ENCODE assay signal across 1 cellular context in the genomic region with DNA sequence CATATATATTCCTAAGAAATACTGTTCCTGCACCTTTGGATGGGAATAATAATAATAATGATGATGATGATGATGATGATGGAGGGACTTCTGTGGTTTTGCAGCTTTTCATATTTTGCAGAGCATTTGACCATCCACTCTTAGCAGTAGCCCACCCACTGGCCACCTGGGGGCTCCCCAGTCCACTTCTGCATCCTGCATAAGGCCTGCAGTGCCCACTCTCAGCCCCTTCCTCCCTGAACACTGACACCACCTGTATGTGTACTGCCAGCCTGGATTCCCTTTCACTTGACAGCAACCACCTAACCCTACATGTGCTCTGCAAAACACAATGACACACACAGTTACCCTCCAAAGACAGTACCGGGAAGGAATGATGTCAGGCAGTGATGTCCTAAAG.
TF ChIP-seq lines count a peak whose summit lies in the region.

No MANE protein-coding gene starts in this region.

TF ChIP-seq in WTC11, 78 proteins besides CTCF, POLR2A, EP300 and RAD21 (continued from another document):
- TF ChIP-seq, protein P1, sequence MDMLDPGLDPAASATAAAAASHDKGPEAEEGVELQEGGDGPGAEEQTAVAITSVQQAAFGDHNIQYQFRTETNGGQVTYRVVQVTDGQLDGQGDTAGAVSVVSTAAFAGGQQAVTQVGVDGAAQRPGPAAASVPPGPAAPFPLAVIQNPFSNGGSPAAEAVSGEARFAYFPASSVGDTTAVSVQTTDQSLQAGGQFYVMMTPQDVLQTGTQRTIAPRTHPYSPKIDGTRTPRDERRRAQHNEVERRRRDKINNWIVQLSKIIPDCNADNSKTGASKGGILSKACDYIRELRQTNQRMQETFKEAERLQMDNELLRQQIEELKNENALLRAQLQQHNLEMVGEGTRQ (CRISPR knock-in tag; IDR thresholded peaks at IDR 0.05) = no peak
- TF ChIP-seq ETV6 (CRISPR knock-in tag; IDR thresholded peaks at IDR 0.05) (no peak), PRRX2 (CRISPR knock-in tag; IDR thresholded peaks at IDR 0.05) (no peak), ZNF121 (CRISPR knock-in tag; IDR thresholded peaks at IDR 0.05) (no peak), GTF2I (CRISPR knock-in tag; conservative IDR thresholded peaks at IDR 0.05) (no peak), SOX15 (CRISPR knock-in tag; IDR thresholded peaks at IDR 0.05) (no peak), CREB1 (CRISPR knock-in tag; IDR thresholded peaks at IDR 0.05) (no peak)
- TF ChIP-seq, protein P2, sequence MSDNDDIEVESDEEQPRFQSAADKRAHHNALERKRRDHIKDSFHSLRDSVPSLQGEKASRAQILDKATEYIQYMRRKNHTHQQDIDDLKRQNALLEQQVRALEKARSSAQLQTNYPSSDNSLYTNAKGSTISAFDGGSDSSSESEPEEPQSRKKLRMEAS (CRISPR knock-in tag; IDR thresholded peaks at IDR 0.05) = no peak
- TF ChIP-seq, protein P3, sequence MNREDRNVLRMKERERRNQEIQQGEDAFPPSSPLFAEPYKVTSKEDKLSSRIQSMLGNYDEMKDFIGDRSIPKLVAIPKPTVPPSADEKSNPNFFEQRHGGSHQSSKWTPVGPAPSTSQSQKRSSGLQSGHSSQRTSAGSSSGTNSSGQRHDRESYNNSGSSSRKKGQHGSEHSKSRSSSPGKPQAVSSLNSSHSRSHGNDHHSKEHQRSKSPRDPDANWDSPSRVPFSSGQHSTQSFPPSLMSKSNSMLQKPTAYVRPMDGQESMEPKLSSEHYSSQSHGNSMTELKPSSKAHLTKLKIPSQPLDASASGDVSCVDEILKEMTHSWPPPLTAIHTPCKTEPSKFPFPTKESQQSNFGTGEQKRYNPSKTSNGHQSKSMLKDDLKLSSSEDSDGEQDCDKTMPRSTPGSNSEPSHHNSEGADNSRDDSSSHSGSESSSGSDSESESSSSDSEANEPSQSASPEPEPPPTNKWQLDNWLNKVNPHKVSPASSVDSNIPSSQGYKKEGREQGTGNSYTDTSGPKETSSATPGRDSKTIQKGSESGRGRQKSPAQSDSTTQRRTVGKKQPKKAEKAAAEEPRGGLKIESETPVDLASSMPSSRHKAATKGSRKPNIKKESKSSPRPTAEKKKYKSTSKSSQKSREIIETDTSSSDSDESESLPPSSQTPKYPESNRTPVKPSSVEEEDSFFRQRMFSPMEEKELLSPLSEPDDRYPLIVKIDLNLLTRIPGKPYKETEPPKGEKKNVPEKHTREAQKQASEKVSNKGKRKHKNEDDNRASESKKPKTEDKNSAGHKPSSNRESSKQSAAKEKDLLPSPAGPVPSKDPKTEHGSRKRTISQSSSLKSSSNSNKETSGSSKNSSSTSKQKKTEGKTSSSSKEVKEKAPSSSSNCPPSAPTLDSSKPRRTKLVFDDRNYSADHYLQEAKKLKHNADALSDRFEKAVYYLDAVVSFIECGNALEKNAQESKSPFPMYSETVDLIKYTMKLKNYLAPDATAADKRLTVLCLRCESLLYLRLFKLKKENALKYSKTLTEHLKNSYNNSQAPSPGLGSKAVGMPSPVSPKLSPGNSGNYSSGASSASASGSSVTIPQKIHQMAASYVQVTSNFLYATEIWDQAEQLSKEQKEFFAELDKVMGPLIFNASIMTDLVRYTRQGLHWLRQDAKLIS (CRISPR knock-in tag; IDR thresholded peaks at IDR 0.05; ENCODE audit: borderline replicate concordance) = no peak
- TF ChIP-seq, protein P4, sequence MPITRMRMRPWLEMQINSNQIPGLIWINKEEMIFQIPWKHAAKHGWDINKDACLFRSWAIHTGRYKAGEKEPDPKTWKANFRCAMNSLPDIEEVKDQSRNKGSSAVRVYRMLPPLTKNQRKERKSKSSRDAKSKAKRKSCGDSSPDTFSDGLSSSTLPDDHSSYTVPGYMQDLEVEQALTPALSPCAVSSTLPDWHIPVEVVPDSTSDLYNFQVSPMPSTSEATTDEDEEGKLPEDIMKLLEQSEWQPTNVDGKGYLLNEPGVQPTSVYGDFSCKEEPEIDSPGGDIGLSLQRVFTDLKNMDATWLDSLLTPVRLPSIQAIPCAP (CRISPR knock-in tag; IDR thresholded peaks at IDR 0.05) = no peak
- TF ChIP-seq, protein P5, sequence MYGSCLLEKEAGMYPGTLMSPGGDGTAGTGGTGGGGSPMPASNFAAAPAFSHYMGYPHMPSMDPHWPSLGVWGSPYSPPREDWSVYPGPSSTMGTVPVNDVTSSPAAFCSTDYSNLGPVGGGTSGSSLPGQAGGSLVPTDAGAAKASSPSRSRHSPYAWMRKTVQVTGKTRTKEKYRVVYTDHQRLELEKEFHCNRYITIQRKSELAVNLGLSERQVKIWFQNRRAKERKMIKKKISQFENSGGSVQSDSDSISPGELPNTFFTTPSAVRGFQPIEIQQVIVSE (CRISPR knock-in tag; IDR thresholded peaks at IDR 0.05; ENCODE audit: borderline replicate concordance) = no peak
